1 cellular context compared by ENCODE assay signal in genomic region chr12:15962760-15963159, GRCh38.
TF ChIP-seq lines count a peak whose summit lies in the region.

No MANE protein-coding gene starts in this region.

TF ChIP-seq in IMR-90, 13 proteins besides CTCF, POLR2A, EP300 and RAD21:
- TF ChIP-seq USF2 (IDR thresholded peaks at IDR 0.05; ENCODE audit: low read depth, low read length) (no peak), SMC3 (IDR thresholded peaks at IDR 0.05; ENCODE audit: low read depth, low read length) (no peak), ELK1 (IDR thresholded peaks at IDR 0.05; ENCODE audit: borderline replicate concordance, low read depth, low read length) (no peak), BHLHE40 (IDR thresholded peaks at IDR 0.05; ENCODE audit: low read depth, low read length) (no peak), MAFK (IDR thresholded peaks at IDR 0.05; ENCODE audit: low read depth, low read length) (no peak), CHD1 (IDR thresholded peaks at IDR 0.05; ENCODE audit: low read depth, low read length) (no peak), MAZ (IDR thresholded peaks at IDR 0.05; ENCODE audit: borderline replicate concordance, low read depth, low read length) (no peak), MXI1 (IDR thresholded peaks at IDR 0.05; ENCODE audit: borderline replicate concordance, low read depth, low read length) (no peak), CEBPB (IDR thresholded peaks at IDR 0.05; ENCODE audit: low read depth, low read length) (no peak), RCOR1 (IDR thresholded peaks at IDR 0.05; ENCODE audit: insufficient replicate concordance, low read length) (no peak), FOS (IDR thresholded peaks at IDR 0.05; ENCODE audit: low read depth, low read length) (no peak), NFE2L2 (IDR thresholded peaks at IDR 0.05; ENCODE audit: low read depth, low read length) (no peak), RFX5 (IDR thresholded peaks at IDR 0.05; ENCODE audit: low read depth, low read length) (no peak)
